ENCODE assay signal across 18 cellular contexts in genomic region chr14:36996133-36996856, GRCh38.
DNase-seq lines count a peak whose midpoint lies in the region; ATAC-seq, FAIRE-seq and TF ChIP-seq lines count a peak whose summit lies in the region.
"Had no signal": no experiment of that assay in that cellular context is flagged by ENCODE, and none has a peak within 500 bp of the region (broad histone marks: within the 10 kb centered on the region; RNA-seq: fewer than 3 reads in every experiment).

No MANE protein-coding gene starts in this region.

- no peaks in the 10 kb centered on the region for H3K4me1 Mint-ChIP-seq in effector memory CD8-positive, alpha-beta T cell (ENCODE audit: low read depth in 2 of 2)
- H3K4me1 Mint-ChIP-seq in osteocyte (ENCODE audit: unreplicated experiment) = peaks cover 18% of the 10 kb centered on the region

- no peak for TF ChIP-seq EP300 in ovary (IDR thresholded peaks at IDR 0.05)

- DNase-seq in AG08396 (ENCODE audit: low spot score) = peak; percentile 45
- DNase-seq in HS-27A (ENCODE audit: low read depth) = peak; percentile 67
- peak; percentile 81 for DNase-seq in brain microvascular endothelial cell
- no peak for DNase-seq in keratinocyte (ENCODE audit: low read depth, low spot score)
- no peak for DNase-seq in effector memory CD8-positive, alpha-beta T cell
- no peak for DNase-seq in ovary
- DNase-seq in osteocyte (ENCODE audit: extremely low spot score, unreplicated experiment) = no peak
- no peak for DNase-seq in activated CD4-positive, CD25-positive, alpha-beta regulatory T cell (lab: John Stamatoyannopoulos, UW)
- DNase-seq: activated CD4-positive, alpha-beta T cell treated with anti-CD3 and anti-CD28 coated beads, Interleukin-2, amount 50 U/mL, for 48 hours; activated gamma-delta T cell; AML-193; caudate nucleus; DND-41; NCI-H526; psoas muscle; Right ventricle myocardium superior; stimulated activated CD4-positive, alpha-beta T cell treated with anti-CD3 and anti-CD28 coated beads, Interleukin-2, amount 100 ng/mL, for 24 hours; T-helper 9 cell had no signal

- no peaks in the 10 kb centered on the region for H3K27me3 Mint-ChIP-seq in effector memory CD8-positive, alpha-beta T cell
- H3K27me3 Mint-ChIP-seq in osteocyte (ENCODE audit: unreplicated experiment) = peaks cover 2% of the 10 kb centered on the region

- dilution Hi-C loops in keratinocyte (cut with MboI; ENCODE audit: extremely low pct_ligation_motif_present, low sequenced_read_pairs) = no loop called here

- H3K79me2 ChIP-seq in keratinocyte (ENCODE audit: control insufficient read depth, insufficient read depth, low read length) = no peaks in the 10 kb centered on the region

- TF ChIP-seq CTCF in brain microvascular endothelial cell (IDR thresholded peaks at IDR 0.05; ENCODE audit: low read depth, low read length, missing control alignments) (no peak), keratinocyte (optimal IDR thresholded peaks at IDR 0.05 in 1 of 3, IDR thresholded peaks at IDR 0.05 in 1 of 3, conservative IDR thresholded peaks at IDR 0.05 in 1 of 3; ENCODE audit: extremely low read depth in 1 of 3, insufficient read depth in 2 of 3, low read length in 3 of 3) (no peak), ovary (IDR thresholded peaks at IDR 0.05) (no peak), osteocyte (IDR thresholded peaks at IDR 0.05) (no peak)

- H4K20me1 ChIP-seq in keratinocyte (ENCODE audit: control insufficient read depth, extremely low read depth, insufficient read depth, low read length) = no peaks in the 10 kb centered on the region

- intact Hi-C loops in ovary (cut with DNase I) = no loop called here

- H3K4me1 ChIP-seq in keratinocyte (ENCODE audit: control insufficient read depth, extremely low read depth, insufficient read depth, low read length) = peaks cover 12% of the 10 kb centered on the region
- no peaks in the 10 kb centered on the region for H3K4me1 ChIP-seq in ovary (ENCODE audit: insufficient read depth)
- H3K4me1 ChIP-seq: psoas muscle had no signal

- H3K9me1 ChIP-seq in keratinocyte (ENCODE audit: control insufficient read depth, extremely low read depth, insufficient read depth, low read length) = no peaks in the 10 kb centered on the region

- H3K9me3 ChIP-seq in keratinocyte (ENCODE audit: control insufficient read depth, low read depth, low read length) (no peaks in the 10 kb centered on the region), ovary (no peaks in the 10 kb centered on the region)
- H3K9me3 ChIP-seq: psoas muscle had no signal

- H3K4me3 Mint-ChIP-seq in effector memory CD8-positive, alpha-beta T cell = no peak overlapping the region
- H3K4me3 Mint-ChIP-seq in osteocyte (ENCODE audit: unreplicated experiment) = no peak overlapping the region

- H3K27ac Mint-ChIP-seq in effector memory CD8-positive, alpha-beta T cell = no peak overlapping the region
- H3K27ac Mint-ChIP-seq in osteocyte (ENCODE audit: unreplicated experiment) = no peak overlapping the region

- H3K9ac ChIP-seq in keratinocyte (ENCODE audit: control insufficient read depth, extremely low read depth, insufficient read depth, low read length) = no peak overlapping the region

- no peak overlapping the region for H2AFZ ChIP-seq in keratinocyte (ENCODE audit: control insufficient read depth, low read length)

- H3K4me2 ChIP-seq in keratinocyte (ENCODE audit: control insufficient read depth, extremely low read depth, insufficient read depth, low read depth, low read length) = peak overlapping the region; percentile 41

- no peak for TF ChIP-seq POLR2A in ovary (IDR thresholded peaks at IDR 0.05)

- H3K4me3 ChIP-seq in brain microvascular endothelial cell (ENCODE audit: low read depth, low read length) (no peak overlapping the region), keratinocyte (ENCODE audit: control insufficient read depth in 2 of 3, extremely low read depth in 1 of 3, insufficient read depth in 2 of 3, low read depth in 1 of 3, low read length in 3 of 3) (no peak overlapping the region), ovary (no peak overlapping the region)
- H3K4me3 ChIP-seq: psoas muscle had no signal

- H3K27me3 ChIP-seq in brain microvascular endothelial cell (replicated peaks) (no peaks in the 10 kb centered on the region), keratinocyte (ENCODE audit: control insufficient read depth, extremely low read depth, insufficient read depth, low read length) (no peaks in the 10 kb centered on the region), ovary (no peaks in the 10 kb centered on the region)

- WGBS in ovary, 3 donors = 79 to 83% (median 81%) methylated on average over 4 of the region's 4 CpGs

- H3K36me3 Mint-ChIP-seq in effector memory CD8-positive, alpha-beta T cell (ENCODE audit: insufficient read depth) = no peaks in the 10 kb centered on the region
- no peaks in the 10 kb centered on the region for H3K36me3 Mint-ChIP-seq in osteocyte (ENCODE audit: unreplicated experiment)

- in situ Hi-C loops in brain microvascular endothelial cell (cut with HindIII; ENCODE audit: low pct_ligation_motif_present, low sequenced_read_pairs) = no loop called here

- H3K36me3 ChIP-seq in brain microvascular endothelial cell (replicated peaks) = no peaks in the 10 kb centered on the region
- no peaks in the 10 kb centered on the region for H3K36me3 ChIP-seq in keratinocyte (ENCODE audit: control insufficient read depth in 2 of 2, extremely low read depth in 1 of 2, insufficient read depth in 2 of 2, low read length in 2 of 2)
- H3K36me3 ChIP-seq in ovary = no peaks in the 10 kb centered on the region

- H3K9me3 Mint-ChIP-seq in effector memory CD8-positive, alpha-beta T cell = peaks cover 7 to 11% of the 10 kb centered on the region in 2 donors
- no peaks in the 10 kb centered on the region for H3K9me3 Mint-ChIP-seq in osteocyte (ENCODE audit: unreplicated experiment)

- H3K27ac ChIP-seq in brain microvascular endothelial cell (peak overlapping the region; percentile 11), keratinocyte (ENCODE audit: control insufficient read depth, insufficient read depth, low read length) (no peak overlapping the region), ovary (no peak overlapping the region)
- H3K27ac ChIP-seq: psoas muscle had no signal

- FAIRE-seq in keratinocyte (lab: Jason Lieb, UNC) = peak; percentile 13

- ATAC-seq in effector memory CD8-positive, alpha-beta T cell (replicated peaks) = no peak
- ATAC-seq: psoas muscle had no signal

Comparison
In these comparisons a context has a peak if more than half of its experiments do, and no peak if none do; other contexts are left out.
1. DNase-seq: peak in AG08396 (single experiment), HS-27A (single experiment) and brain microvascular endothelial cell (single experiment); none in keratinocyte (single experiment), effector memory CD8-positive, alpha-beta T cell (0 of 3), ovary (0 of 5), osteocyte (single experiment) and activated CD4-positive, CD25-positive, alpha-beta regulatory T cell (0 of 4).